ENCODE assay signal across 9 cellular contexts in the genomic region with DNA sequence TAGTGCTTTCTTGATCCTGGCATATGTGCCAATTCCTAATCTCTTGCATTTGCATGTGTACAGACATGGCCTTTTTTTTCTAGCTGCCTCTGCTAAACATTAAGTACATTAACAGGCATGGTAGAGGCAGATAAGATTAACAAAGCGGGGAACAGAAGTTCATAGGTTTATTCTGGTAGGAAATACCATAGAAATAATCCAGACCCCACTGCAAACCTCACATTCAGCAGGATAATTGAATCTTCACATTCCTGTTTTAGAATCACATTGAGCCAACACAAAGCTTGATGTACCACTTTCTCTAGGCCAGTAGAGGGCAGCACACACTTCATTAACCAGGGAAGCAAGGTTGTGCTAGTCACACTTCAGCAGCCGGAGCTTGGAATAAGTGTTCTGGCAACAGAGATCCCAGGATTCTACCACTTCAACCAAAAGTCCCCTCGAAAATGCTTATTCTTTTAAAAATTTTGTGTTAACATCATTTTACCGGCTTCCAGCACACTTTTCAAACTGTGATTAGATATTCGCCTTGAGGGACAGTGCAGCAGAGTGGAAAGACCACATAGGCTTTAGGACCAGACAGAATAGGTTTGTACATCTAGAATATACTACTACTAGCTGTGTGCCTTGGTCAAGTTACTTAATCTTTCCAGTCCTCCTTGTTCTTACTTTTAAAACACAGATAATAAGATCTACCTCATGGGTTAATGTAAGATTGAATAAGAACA.
DNase-seq lines count a peak whose midpoint lies in the region; ATAC-seq lines count a peak whose summit lies in the region.
"Had no signal": no experiment of that assay in that cellular context is flagged by ENCODE, and none has a peak within 500 bp of the region (broad histone marks: within the 10 kb centered on the region; RNA-seq: fewer than 3 reads in every experiment).

No MANE protein-coding gene starts in this region.

- DNase-seq in DMS153 treated with DMSO at 0.1 percent for 48 hours (lab: John Stamatoyannopoulos, UW; ENCODE audit: unreplicated experiment) (peak; percentile 86), NCI-H345 treated with DMSO at 0.1 percent for 48 hours (lab: John Stamatoyannopoulos, UW; ENCODE audit: unreplicated experiment) (peak; percentile 86), amniotic epithelial cell (ENCODE audit: low read depth) (peak; percentile 77), left ventricle myocardium superior (no peak), putamen (ENCODE audit: low spot score) (peak; percentile 73)
- DNase-seq: activated naive CD8-positive, alpha-beta T cell treated with anti-CD3 and anti-CD28 coated beads, Interleukin-2, amount 10 ng/mL, durations not matched to agents 7 days and 5 days had no signal

- no peak overlapping the region for H3K4me3 Mint-ChIP-seq in activated T-helper 17 cell treated with anti-CD3 and anti-CD28 coated beads, Interleukin-2, amount 50 U/mL, for 72 hours
- H3K4me3 Mint-ChIP-seq: activated naive CD8-positive, alpha-beta T cell treated with anti-CD3 and anti-CD28 coated beads, Interleukin-2, amount 10 ng/mL, durations not matched to agents 7 days and 5 days had no signal

- no peaks in the 10 kb centered on the region for H3K27me3 Mint-ChIP-seq in activated T-helper 17 cell treated with anti-CD3 and anti-CD28 coated beads, Interleukin-2, amount 50 U/mL, for 72 hours
- H3K27me3 Mint-ChIP-seq: activated naive CD8-positive, alpha-beta T cell treated with anti-CD3 and anti-CD28 coated beads, Interleukin-2, amount 10 ng/mL, durations not matched to agents 7 days and 5 days had no signal

- ATAC-seq in GM19372 (IDR thresholded peaks at IDR 0.05; ENCODE audit: low read depth, unreplicated experiment) (peak; percentile 84), HG03460 (IDR thresholded peaks at IDR 0.05; ENCODE audit: unreplicated experiment) (peak; percentile 87), left ventricle myocardium superior (peak; percentile 92)
- ATAC-seq in activated T-helper 17 cell treated with anti-CD3 and anti-CD28 coated beads, Interleukin-2, amount 50 U/mL, for 72 hours (replicated peaks): no peak

- no peaks in the 10 kb centered on the region for H3K4me1 Mint-ChIP-seq in activated T-helper 17 cell treated with anti-CD3 and anti-CD28 coated beads, Interleukin-2, amount 50 U/mL, for 72 hours
- H3K4me1 Mint-ChIP-seq: activated naive CD8-positive, alpha-beta T cell treated with anti-CD3 and anti-CD28 coated beads, Interleukin-2, amount 10 ng/mL, durations not matched to agents 7 days and 5 days had no signal

- intact Hi-C loops in left ventricle myocardium superior (cut with micrococcal nuclease): loop anchor here (1.0 to 10.0 kb wide), 2 partner anchors 145 to 580 kb away; no protein-coding TSS in a partner anchor

- no peaks in the 10 kb centered on the region for H3K9me3 Mint-ChIP-seq in activated T-helper 17 cell treated with anti-CD3 and anti-CD28 coated beads, Interleukin-2, amount 50 U/mL, for 72 hours
- H3K9me3 Mint-ChIP-seq: activated naive CD8-positive, alpha-beta T cell treated with anti-CD3 and anti-CD28 coated beads, Interleukin-2, amount 10 ng/mL, durations not matched to agents 7 days and 5 days had no signal

- H3K27ac Mint-ChIP-seq in activated T-helper 17 cell treated with anti-CD3 and anti-CD28 coated beads, Interleukin-2, amount 50 U/mL, for 72 hours: no peak overlapping the region
- H3K27ac Mint-ChIP-seq: activated naive CD8-positive, alpha-beta T cell treated with anti-CD3 and anti-CD28 coated beads, Interleukin-2, amount 10 ng/mL, durations not matched to agents 7 days and 5 days had no signal

- H3K36me3 Mint-ChIP-seq in activated T-helper 17 cell treated with anti-CD3 and anti-CD28 coated beads, Interleukin-2, amount 50 U/mL, for 72 hours (ENCODE audit: low read depth): no peaks in the 10 kb centered on the region
- H3K36me3 Mint-ChIP-seq: activated naive CD8-positive, alpha-beta T cell treated with anti-CD3 and anti-CD28 coated beads, Interleukin-2, amount 10 ng/mL, durations not matched to agents 7 days and 5 days had no signal
